3 cellular contexts compared by ENCODE assay signal in the genomic region with DNA sequence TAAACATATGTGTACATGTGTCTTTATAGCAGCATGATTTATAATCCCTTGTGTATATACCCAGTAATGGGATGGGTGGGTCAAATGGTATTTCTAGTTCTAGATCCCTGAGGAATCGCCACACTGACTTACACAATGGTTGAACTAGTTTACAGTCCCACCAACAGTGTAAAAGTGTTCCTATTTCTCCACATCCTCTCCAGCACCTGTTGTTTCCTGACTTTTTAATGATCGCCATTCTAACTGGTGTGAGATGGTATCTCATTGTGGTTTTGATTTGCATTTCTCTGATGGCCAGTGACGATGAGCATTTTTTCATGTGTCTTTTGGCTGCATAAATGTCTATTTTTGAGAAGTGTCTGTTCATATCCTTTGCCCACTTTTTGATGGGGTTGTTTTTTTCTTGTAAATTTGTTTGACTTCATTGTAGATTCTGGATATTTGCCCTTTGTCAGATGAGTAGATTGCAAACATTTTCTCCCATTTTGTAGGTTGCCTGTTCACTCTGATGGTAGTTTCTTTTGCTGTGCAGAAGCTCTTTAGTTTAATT. TPM values are rescaled to one million over a fixed set of nuclear protein-coding genes. Genes with fewer than 3 reads are reported as not detected.
"Had no signal": no experiment of that assay in that cellular context is flagged by ENCODE, and none has a peak within 500 bp of the region (broad histone marks: within the 10 kb centered on the region; RNA-seq: fewer than 3 reads in every experiment).

No MANE protein-coding gene starts in this region.

RNA-seq across cellular contexts. Expression of a gene that starts 15.6 kb away (rescaled TPM):
- total RNA-seq: GM23248, HFFc6 had no signal
- polyA plus RNA-seq: GM23248 had no signal

RNA-seq across cellular contexts. Expression of a gene that starts 26.5 kb away (rescaled TPM):
- total RNA-seq: GM23248, GM23338 had no signal
- polyA plus RNA-seq: GM23248, GM23338 had no signal

RNA-seq across cellular contexts. Expression of a gene that starts 36.2 kb away (rescaled TPM):
- polyA plus RNA-seq: GM23338 had no signal
